Comparison of ENCODE assay signal across 19 cellular contexts in genomic region chr10:44773565-44773964, GRCh38.
"Had no signal": no experiment of that assay in that cellular context is flagged by ENCODE, and none has a peak within 500 bp of the region (broad histone marks: within the 10 kb centered on the region; RNA-seq: fewer than 3 reads in every experiment).

No MANE protein-coding gene starts in this region.

- H3K27me3 Mint-ChIP-seq: IgD-negative memory B cell had no signal

- H3K9ac ChIP-seq: SK-N-SH had no signal

- FAIRE-seq: HTR-8/SVneo had no signal

- H3K4me2 ChIP-seq: SK-N-SH had no signal

- H3K27ac ChIP-seq: RWPE1 had no signal

- ATAC-seq: Panc1 had no signal

- H3K9me3 ChIP-seq: SK-N-SH had no signal

- H3K4me3 Mint-ChIP-seq: IgD-negative memory B cell had no signal

- H3K4me1 Mint-ChIP-seq: IgD-negative memory B cell had no signal

- H3K9me3 Mint-ChIP-seq: IgD-negative memory B cell had no signal

- DNase-seq: KBM-7, NCI-H1092, NCI-H1105 treated with DMSO at 0.1 percent for 48 hours, NCI-H1417 treated with DMSO at 0.1 percent for 48 hours, NCI-H146, NCI-H1694 treated with DMSO at 0.1 percent for 48 hours, NCI-H1930, NCI-H2081, NCI-H2107, NCI-H2227 treated with DMSO at 0.1 percent for 48 hours, NCI-H524, NCI-H526 treated with DMSO at 0.1 percent for 48 hours, NCI-H774, SHP77, SK-N-SH had no signal
